Comparison of ENCODE assay signal across 8 cellular contexts in genomic region chr2:217218269-217219140, GRCh38.
DNase-seq lines count a peak whose midpoint lies in the region; ATAC-seq and TF ChIP-seq lines count a peak whose summit lies in the region.

No MANE protein-coding gene starts in this region.

- intact Hi-C loops in right lobe of liver (cut with DNase I), result no loop called here

- WGBS in right lobe of liver (ENCODE audit: insufficient coverage, low coverage, low lambda C conversion rate, missing lambda C conversion rate), result 55% methylated on average over 5 of the region's 5 CpGs

- H3K27ac ChIP-seq in right lobe of liver, result no peak overlapping the region

- H3K9me3 ChIP-seq in right lobe of liver, result no peaks in the 10 kb centered on the region

- no peaks in the 10 kb centered on the region for H3K4me1 ChIP-seq in right lobe of liver

- DNase-seq in GM10266 (ENCODE audit: extremely low spot score) (peak; percentile 47), HK-2 (ENCODE audit: unreplicated experiment) (peak; percentile 16), erythroblast (lab: John Stamatoyannopoulos, UW) (peak; percentile 61 to 89), right lobe of liver (no peak), NCI-H1417 (lab: John Stamatoyannopoulos, UW) (no peak), NCI-H82 (lab: John Stamatoyannopoulos, UW) (no peak), RKO (ENCODE audit: low spot score) (no peak)

- ATAC-seq in GM21526 (IDR thresholded peaks at IDR 0.05; ENCODE audit: low FRiP score, unreplicated experiment), result peak; percentile 59
- no peak for ATAC-seq in right lobe of liver

- TF ChIP-seq CTCF in GM10266 (IDR thresholded peaks at IDR 0.05; ENCODE audit: control insufficient read depth, insufficient read depth, low read depth, missing control alignments), result no peak
- TF ChIP-seq CTCF in right lobe of liver (IDR thresholded peaks at IDR 0.05), result no peak

- TF ChIP-seq POLR2A in erythroblast (IDR thresholded peaks at IDR 0.05; ENCODE audit: low read length), result no peak
- no peak for TF ChIP-seq POLR2A in right lobe of liver (IDR thresholded peaks at IDR 0.05)

- H3K27me3 ChIP-seq in right lobe of liver, result no peaks in the 10 kb centered on the region

- no peaks in the 10 kb centered on the region for H3K36me3 ChIP-seq in right lobe of liver

- no peak overlapping the region for H3K4me3 ChIP-seq in right lobe of liver

Comparison
In these comparisons a context has a peak if more than half of its experiments do, and no peak if none do; other contexts are left out.
1. DNase-seq: peak in GM10266 (single experiment), HK-2 (single experiment) and erythroblast (2 of 2); none in right lobe of liver (0 of 3), NCI-H1417 (0 of 3), NCI-H82 (single experiment) and RKO (single experiment).